In the genomic region with DNA sequence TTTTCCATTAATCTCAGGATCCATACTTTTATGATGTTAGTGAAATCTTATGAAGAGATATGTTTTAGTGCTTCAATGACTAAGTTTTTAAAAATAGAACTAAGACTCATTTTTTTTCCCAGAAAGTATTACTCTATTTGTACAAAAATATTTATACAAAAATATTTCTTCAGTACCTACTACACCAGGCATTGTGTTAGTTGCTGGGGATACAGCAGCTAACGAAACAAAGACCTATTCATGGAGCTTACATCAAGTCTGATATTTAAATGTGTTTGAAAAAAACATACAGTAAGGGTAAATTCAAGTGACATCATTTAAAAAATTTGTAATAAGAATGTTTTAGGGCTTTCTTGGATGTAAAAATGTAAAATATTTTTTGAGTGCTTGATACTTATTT, we compare ENCODE assay signal across 19 cellular contexts. TPM values are rescaled to one million over a fixed set of nuclear protein-coding genes. Genes with fewer than 3 reads are reported as not detected.
DNase-seq lines count a peak whose midpoint lies in the region; ATAC-seq, FAIRE-seq and TF ChIP-seq lines count a peak whose summit lies in the region.
"Had no signal": no experiment of that assay in that cellular context is flagged by ENCODE, and none has a peak within 500 bp of the region (broad histone marks: within the 10 kb centered on the region; RNA-seq: fewer than 3 reads in every experiment).

No MANE protein-coding gene starts in this region.

- H3K4me3 ChIP-seq in astrocyte of the spinal cord (ENCODE audit: low read depth, low read length) (no peak overlapping the region), rectal smooth muscle tissue (ENCODE audit: low read length) (no peak overlapping the region), Caco-2 (ENCODE audit: low read depth, low read length) (no peak overlapping the region)
- H3K4me3 ChIP-seq: skin epidermis had no signal

- H3K9me3 Mint-ChIP-seq in Caco-2 (ENCODE audit: unreplicated experiment): no peaks in the 10 kb centered on the region
- H3K9me3 Mint-ChIP-seq: endodermal cell; natural killer cell treated with Interleukin-12 subunit alpha and Interleukin-12 subunit beta and Interleukin-15 and Interleukin-18, amount 100 ng/mL, for 72 hours; stimulated activated naive CD8-positive, alpha-beta T cell treated with anti-CD3 and anti-CD28 coated beads, Interleukin-15, Interleukin-2, amounts not matched to agents 100 ng/mL and 50 ng/mL, for 24 hours had no signal

- H3K27me3 ChIP-seq in rectal smooth muscle tissue (ENCODE audit: control insufficient read depth, insufficient read depth, low read length) (no peaks in the 10 kb centered on the region), Caco-2 (replicated peaks; ENCODE audit: control insufficient read depth, insufficient read depth, low read length) (no peaks in the 10 kb centered on the region)

- H3K27ac Mint-ChIP-seq in Caco-2 (ENCODE audit: unreplicated experiment): no peak overlapping the region
- H3K27ac Mint-ChIP-seq: B cell; endodermal cell; natural killer cell treated with Interleukin-12 subunit alpha and Interleukin-12 subunit beta and Interleukin-15 and Interleukin-18, amount 100 ng/mL, for 72 hours had no signal

- no peak overlapping the region for H3K9ac ChIP-seq in rectal smooth muscle tissue (ENCODE audit: low read length)

- peaks cover 17% of the 10 kb centered on the region for H3K4me1 Mint-ChIP-seq in Caco-2 (ENCODE audit: low read depth, unreplicated experiment)

- no peaks in the 10 kb centered on the region for H3K36me3 ChIP-seq in rectal smooth muscle tissue (ENCODE audit: control insufficient read depth, insufficient read depth, low read length)
- no peaks in the 10 kb centered on the region for H3K36me3 ChIP-seq in Caco-2 (ENCODE audit: control insufficient read depth, insufficient read depth, low read length)

- BruUV-seq in Caco-2 (replicated peaks; lab: Mats Ljungman, UMichigan): no TSS peak

- H3K4me1 ChIP-seq in rectal smooth muscle tissue (ENCODE audit: control insufficient read depth, insufficient read depth, low read length) (peaks cover 38% of the 10 kb centered on the region), Caco-2 (peaks cover 42% of the 10 kb centered on the region)

- intact Hi-C loops in Caco-2 (cut with micrococcal nuclease; ENCODE audit: unreplicated experiment): no loop called here

- H3K4me3 Mint-ChIP-seq in Caco-2 (ENCODE audit: unreplicated experiment): no peak overlapping the region
- H3K4me3 Mint-ChIP-seq: B cell; endodermal cell; natural killer cell treated with Interleukin-12 subunit alpha and Interleukin-12 subunit beta and Interleukin-15 and Interleukin-18, amount 100 ng/mL, for 72 hours; stimulated activated naive CD8-positive, alpha-beta T cell treated with anti-CD3 and anti-CD28 coated beads, Interleukin-15, Interleukin-2, amounts not matched to agents 100 ng/mL and 50 ng/mL, for 24 hours had no signal

- in situ Hi-C loops in astrocyte of the spinal cord (cut with HindIII; ENCODE audit: low sequenced_read_pairs): no loop called here

- peaks cover 10% of the 10 kb centered on the region for H3K36me3 Mint-ChIP-seq in Caco-2 (ENCODE audit: insufficient read depth, unreplicated experiment)
- H3K36me3 Mint-ChIP-seq: natural killer cell treated with Interleukin-12 subunit alpha and Interleukin-12 subunit beta and Interleukin-15 and Interleukin-18, amount 100 ng/mL, for 72 hours had no signal

- no peaks in the 10 kb centered on the region for H3K9me3 ChIP-seq in Caco-2

- H3K27ac ChIP-seq in rectal smooth muscle tissue (ENCODE audit: low read depth, low read length): peak overlapping the region; percentile 58
- H3K27ac ChIP-seq: skin epidermis had no signal

- no peaks in the 10 kb centered on the region for H3K27me3 Mint-ChIP-seq in Caco-2 (ENCODE audit: insufficient read depth, unreplicated experiment)
- H3K27me3 Mint-ChIP-seq: B cell; natural killer cell treated with Interleukin-12 subunit alpha and Interleukin-12 subunit beta and Interleukin-15 and Interleukin-18, amount 100 ng/mL, for 72 hours; stimulated activated naive CD8-positive, alpha-beta T cell treated with anti-CD3 and anti-CD28 coated beads, Interleukin-15, Interleukin-2, amounts not matched to agents 100 ng/mL and 50 ng/mL, for 24 hours had no signal

- DNase-seq in EH (ENCODE audit: low read depth) (peak; percentile 53), astrocyte of the spinal cord (ENCODE audit: low read depth, low spot score) (peak; percentile 42), frontal cortex (ENCODE audit: low spot score in 2 of 2) (no peak), Caco-2 (no peak), NCI-H146 (lab: John Stamatoyannopoulos, UW) (no peak)
- DNase-seq in stimulated activated CD4-positive, alpha-beta T cell treated with anti-CD3 and anti-CD28 coated beads, Interleukin-2, amount 100 ng/mL, for 24 hours: no peak
- DNase-seq: activated gamma-delta T cell, endodermal cell, left colon, NCI-H1417 had no signal

- peak; percentile 10 for FAIRE-seq in frontal cortex (lab: Jason Lieb, UNC)
- FAIRE-seq: bronchial epithelial cell had no signal

- ATAC-seq in HG03432 (IDR thresholded peaks at IDR 0.05; ENCODE audit: unreplicated experiment): no peak
- ATAC-seq: natural killer cell treated with Interleukin-12 subunit alpha and Interleukin-12 subunit beta and Interleukin-15 and Interleukin-18, amount 100 ng/mL, for 72 hours had no signal

- POLR2A ChIA-PET in Caco-2 (lab: Charles Lee): no interaction called here

- no peak for TF ChIP-seq CTCF in astrocyte of the spinal cord (IDR thresholded peaks at IDR 0.05; ENCODE audit: low read depth, low read length)
- no peak for TF ChIP-seq CTCF in Caco-2 (IDR thresholded peaks at IDR 0.05; ENCODE audit: insufficient read depth in 1 of 2, low read depth in 1 of 2, low read length in 1 of 2, severe bottlenecking in 1 of 2, unreplicated experiment in 1 of 2)

- CTCF ChIA-PET in Caco-2 (lab: Charles Lee): no interaction called here

RNA-seq across cellular contexts. Expression of a gene that starts 11.6 kb away (rescaled TPM):
- total RNA-seq in frontal cortex (118 TPM), Caco-2 (2022) (205 and 222 TPM in 2 replicates)

RNA-seq across cellular contexts. Expression of a gene that starts 39.6 kb away (rescaled TPM):
- total RNA-seq in frontal cortex (not detected), Caco-2 (2022) (not detected in 2 replicates)
- total RNA-seq: activated CD8-positive, alpha-beta memory T cell treated with anti-CD3 and anti-CD28 coated beads for 36 hours; endodermal cell; left colon; natural killer cell treated with Interleukin-12 subunit alpha and Interleukin-12 subunit beta and Interleukin-15 and Interleukin-18, amount 100 ng/mL, for 72 hours; OCI-LY7 had no signal

Comparison
In these comparisons a context has a peak if more than half of its experiments do, and no peak if none do; other contexts are left out.
1. DNase-seq: peak in EH (single experiment) and astrocyte of the spinal cord (single experiment); none in frontal cortex (0 of 2), Caco-2 (0 of 2), stimulated activated CD4-positive, alpha-beta T cell treated with anti-CD3 and anti-CD28 coated beads, Interleukin-2, amount 100 ng/mL, for 24 hours (0 of 2) and NCI-H146 (single experiment).